Comparison of ENCODE assay signal across 18 cellular contexts in genomic region chr1:8641317-8641997, GRCh38.
"Had no signal": no experiment of that assay in that cellular context is flagged by ENCODE, and none has a peak within 500 bp of the region (broad histone marks: within the 10 kb centered on the region; RNA-seq: fewer than 3 reads in every experiment).

No MANE protein-coding gene starts in this region.

- H3K9me3 ChIP-seq: colonic mucosa, gastrocnemius medialis, neutrophil had no signal

- DNase-seq: activated CD4-positive, alpha-beta T cell treated with anti-CD3 and anti-CD28 coated beads for 1 hour; activated CD4-positive, alpha-beta T cell treated with anti-CD3 and anti-CD28 coated beads, Interleukin-2, amount 50 U/mL, for 48 hours; activated CD8-positive, alpha-beta memory T cell treated with anti-CD3 and anti-CD28 coated beads, Interleukin-2, amount 10 ng/mL, durations not matched to agents 7 days and 5 days; activated gamma-delta T cell; activated naive CD8-positive, alpha-beta T cell treated with anti-CD3 and anti-CD28 coated beads, Interleukin-2, amount 10 ng/mL, durations not matched to agents 7 days and 5 days; activated T-cell treated with anti-CD3 and anti-CD28 coated beads, Interleukin-2, amount 50 U/mL, for 24 hours; aorta; colonic mucosa; gastrocnemius medialis; kidney; right cardiac atrium; stimulated activated naive CD4-positive, alpha-beta T cell; substantia nigra; T-helper 9 cell; trophoblast cell had no signal

- H3K27ac ChIP-seq: colonic mucosa, epithelial cell of prostate, gastrocnemius medialis, hepatocyte, neutrophil had no signal

- H3K27ac Mint-ChIP-seq: activated CD8-positive, alpha-beta memory T cell treated with anti-CD3 and anti-CD28 coated beads, Interleukin-2, amount 10 ng/mL, durations not matched to agents 7 days and 5 days; activated naive CD8-positive, alpha-beta T cell treated with anti-CD3 and anti-CD28 coated beads, Interleukin-2, amount 10 ng/mL, durations not matched to agents 7 days and 5 days; activated T-cell treated with anti-CD3 and anti-CD28 coated beads, Interleukin-2, amount 50 U/mL, for 24 hours had no signal

- H3K27me3 Mint-ChIP-seq: activated CD8-positive, alpha-beta memory T cell treated with anti-CD3 and anti-CD28 coated beads, Interleukin-2, amount 10 ng/mL, durations not matched to agents 7 days and 5 days; activated naive CD8-positive, alpha-beta T cell treated with anti-CD3 and anti-CD28 coated beads, Interleukin-2, amount 10 ng/mL, durations not matched to agents 7 days and 5 days; activated T-cell treated with anti-CD3 and anti-CD28 coated beads, Interleukin-2, amount 50 U/mL, for 24 hours had no signal

- H3K4me2 ChIP-seq: hepatocyte had no signal

- H3K36me3 ChIP-seq: colonic mucosa, gastrocnemius medialis, neutrophil had no signal

- H3K27me3 ChIP-seq: colonic mucosa, gastrocnemius medialis, hepatocyte, neutrophil had no signal

- H2AFZ ChIP-seq: hepatocyte had no signal

- H3K4me3 ChIP-seq: colonic mucosa, gastrocnemius medialis, hepatocyte had no signal

- H3K4me3 Mint-ChIP-seq: activated CD8-positive, alpha-beta memory T cell treated with anti-CD3 and anti-CD28 coated beads, Interleukin-2, amount 10 ng/mL, durations not matched to agents 7 days and 5 days; activated naive CD8-positive, alpha-beta T cell treated with anti-CD3 and anti-CD28 coated beads, Interleukin-2, amount 10 ng/mL, durations not matched to agents 7 days and 5 days; activated T-cell treated with anti-CD3 and anti-CD28 coated beads, Interleukin-2, amount 50 U/mL, for 24 hours had no signal

- H3K9me3 Mint-ChIP-seq: activated naive CD8-positive, alpha-beta T cell treated with anti-CD3 and anti-CD28 coated beads, Interleukin-2, amount 10 ng/mL, durations not matched to agents 7 days and 5 days; activated T-cell treated with anti-CD3 and anti-CD28 coated beads, Interleukin-2, amount 50 U/mL, for 24 hours had no signal
